11 cellular contexts compared by ENCODE assay signal in genomic region chr4:6938758-6939201, GRCh38. TPM values are rescaled to one million over a fixed set of nuclear protein-coding genes. Genes with fewer than 3 reads are reported as not detected.
DNase-seq lines count a peak whose midpoint lies in the region; ATAC-seq and TF ChIP-seq lines count a peak whose summit lies in the region.
"Had no signal": no experiment of that assay in that cellular context is flagged by ENCODE, and none has a peak within 500 bp of the region (broad histone marks: within the 10 kb centered on the region; RNA-seq: fewer than 3 reads in every experiment).

No MANE protein-coding gene starts in this region.

- H3K9me3 ChIP-seq in OCI-LY3 (ENCODE audit: insufficient read depth, low read length) (no peaks in the 10 kb centered on the region), testis (no peaks in the 10 kb centered on the region)
- no peaks in the 10 kb centered on the region for H3K9me3 ChIP-seq in CD8-positive, alpha-beta T cell (ENCODE audit: low read length)

- no peaks in the 10 kb centered on the region for H3K27me3 ChIP-seq in OCI-LY3 (ENCODE audit: low read depth, low read length)
- H3K27me3 ChIP-seq in testis: no peaks in the 10 kb centered on the region
- no peaks in the 10 kb centered on the region for H3K27me3 ChIP-seq in CD8-positive, alpha-beta T cell (ENCODE audit: insufficient read depth, low read length)

- peaks cover 80% of the 10 kb centered on the region for H3K4me1 Mint-ChIP-seq in endothelial cell (ENCODE audit: unreplicated experiment)
- H3K4me1 Mint-ChIP-seq in naive B cell: peaks cover 71 to 85% (median 78%) of the 10 kb centered on the region in 3 donors
- peaks cover 82% of the 10 kb centered on the region for H3K4me1 Mint-ChIP-seq in CD8-positive, alpha-beta T cell (ENCODE audit: low read depth)

- H3K27ac ChIP-seq in OCI-LY3 (ENCODE audit: low read length) (no peak overlapping the region), testis (no peak overlapping the region)
- H3K27ac ChIP-seq in CD8-positive, alpha-beta T cell (ENCODE audit: low read depth, low read length): no peak overlapping the region

- ATAC-seq in naive B cell (ENCODE audit: low read depth in 2 of 2) (no peak), GM18511 (IDR thresholded peaks at IDR 0.05; ENCODE audit: unreplicated experiment) (no peak), GM19324 (IDR thresholded peaks at IDR 0.05; ENCODE audit: low FRiP score, unreplicated experiment) (no peak)
- no peak for ATAC-seq in CD8-positive, alpha-beta T cell
- ATAC-seq: activated T-helper 17 cell treated with anti-CD3 and anti-CD28 coated beads, Interleukin-2, amount 50 U/mL, for 72 hours had no signal

- POLR2A ChIA-PET in CD8-positive, alpha-beta T cell (lab: Charles Lee): no interaction called here

- H3K79me2 ChIP-seq in OCI-LY3 (ENCODE audit: low read length): peaks cover 33% of the 10 kb centered on the region

- H3K4me1 ChIP-seq in OCI-LY3 (ENCODE audit: low read length): peaks cover 29% of the 10 kb centered on the region
- H3K4me1 ChIP-seq in testis: no peaks in the 10 kb centered on the region
- H3K4me1 ChIP-seq in CD8-positive, alpha-beta T cell (ENCODE audit: insufficient read depth, low read length): peaks cover 56% of the 10 kb centered on the region

- H3K4me2 ChIP-seq in OCI-LY3 (ENCODE audit: low read length): peak overlapping the region; percentile 28

- H3K9ac ChIP-seq in OCI-LY3 (ENCODE audit: low read length): no peak overlapping the region

- TF ChIP-seq POLR2A in testis (IDR thresholded peaks at IDR 0.05): no peak

- intact Hi-C loops in testis (cut with DNase I; ENCODE audit: low total_unique reads): no loop called here
- intact Hi-C loops in CD8-positive, alpha-beta T cell (cut with DNase I, micrococcal nuclease): no loop called here

- H3K36me3 ChIP-seq in OCI-LY3 (replicated peaks; ENCODE audit: low read depth, low read length) (peaks cover 8% of the 10 kb centered on the region), testis (ENCODE audit: low read depth, missing control alignments) (no peaks in the 10 kb centered on the region)
- no peaks in the 10 kb centered on the region for H3K36me3 ChIP-seq in CD8-positive, alpha-beta T cell (ENCODE audit: insufficient read depth, low read length)

- H3K27me3 Mint-ChIP-seq in endothelial cell (ENCODE audit: unreplicated experiment): peaks cover 2% of the 10 kb centered on the region
- no peaks in the 10 kb centered on the region for H3K27me3 Mint-ChIP-seq in naive B cell
- no peaks in the 10 kb centered on the region for H3K27me3 Mint-ChIP-seq in CD8-positive, alpha-beta T cell (ENCODE audit: low read depth)
- H3K27me3 Mint-ChIP-seq: activated T-helper 17 cell treated with anti-CD3 and anti-CD28 coated beads, Interleukin-2, amount 50 U/mL, for 72 hours had no signal

- peak overlapping the region; percentile 15 for H3K4me3 Mint-ChIP-seq in endothelial cell (ENCODE audit: unreplicated experiment)
- peak overlapping the region in 6 of 8 donors; percentile 15 to 49 (median 36) for H3K4me3 Mint-ChIP-seq in naive B cell
- no peak overlapping the region for H3K4me3 Mint-ChIP-seq in CD8-positive, alpha-beta T cell

- H3K4me3 ChIP-seq in OCI-LY3 (ENCODE audit: low read length): no peak overlapping the region
- no peak overlapping the region for H3K4me3 ChIP-seq in testis
- H3K4me3 ChIP-seq in CD8-positive, alpha-beta T cell (ENCODE audit: low read depth, low read length): no peak overlapping the region

- peak overlapping the region; percentile 64 for H3K27ac Mint-ChIP-seq in endothelial cell (ENCODE audit: unreplicated experiment)
- peak overlapping the region in 1 of 6 donors; percentile 12 for H3K27ac Mint-ChIP-seq in naive B cell
- H3K27ac Mint-ChIP-seq in CD8-positive, alpha-beta T cell: no peak overlapping the region

- CTCF ChIA-PET in CD8-positive, alpha-beta T cell (lab: Charles Lee): interaction anchor here (1.5 kb wide), 1 partner anchor 9 kb away, joined by 5 read pairs; no protein-coding TSS in a partner anchor

- peaks cover 48% of the 10 kb centered on the region for H4K20me1 ChIP-seq in OCI-LY3 (ENCODE audit: insufficient read depth, low read length)

- TF ChIP-seq CTCF in OCI-LY3 (IDR thresholded peaks at IDR 0.05; ENCODE audit: low read depth, low read length): no peak
- TF ChIP-seq CTCF in endothelial cell (IDR thresholded peaks at IDR 0.05; ENCODE audit: unreplicated experiment): no peak
- TF ChIP-seq CTCF in testis (IDR thresholded peaks at IDR 0.05): no peak
- no peak for TF ChIP-seq CTCF in CD8-positive, alpha-beta T cell (IDR thresholded peaks at IDR 0.05)

- H3K36me3 Mint-ChIP-seq in endothelial cell (ENCODE audit: low read depth, unreplicated experiment): peaks cover 13% of the 10 kb centered on the region
- peaks cover 8 to 11% of the 10 kb centered on the region in 2 donors for H3K36me3 Mint-ChIP-seq in naive B cell
- peaks cover 23% of the 10 kb centered on the region for H3K36me3 Mint-ChIP-seq in CD8-positive, alpha-beta T cell

- no peak overlapping the region for H2AFZ ChIP-seq in OCI-LY3 (ENCODE audit: low read depth, low read length)

- WGBS in testis, 2 donors: 69 to 92% methylated on average over 4 to 13 of the region's 16 CpGs

- DNase-seq in endothelial cell (ENCODE audit: low spot score) (no peak), naive B cell (no peak), testis (peak; percentile 22), NCI-H446 treated with DMSO at 0.1 percent for 48 hours (lab: John Stamatoyannopoulos, UW) (no peak)
- no peak for DNase-seq in CD8-positive, alpha-beta T cell
- DNase-seq: activated CD4-positive, alpha-beta T cell treated with anti-CD3 and anti-CD28 coated beads, Interleukin-2, amount 50 U/mL, for 48 hours; MM.1S had no signal

- no peaks in the 10 kb centered on the region for H3K9me3 Mint-ChIP-seq in endothelial cell (ENCODE audit: unreplicated experiment)
- peaks cover 0 to 8% (median 1%) of the 10 kb centered on the region in 7 donors for H3K9me3 Mint-ChIP-seq in naive B cell
- peaks cover 2% of the 10 kb centered on the region for H3K9me3 Mint-ChIP-seq in CD8-positive, alpha-beta T cell
- H3K9me3 Mint-ChIP-seq: activated T-helper 17 cell treated with anti-CD3 and anti-CD28 coated beads, Interleukin-2, amount 50 U/mL, for 72 hours had no signal

RNA-seq across cellular contexts. Expression of gene TBC1D14, which starts 29.2 kb away (rescaled TPM):
- 33.0 TPM for total RNA-seq in endothelial cell (ENCODE audit: unreplicated experiment)
- 10 to 100 TPM; 27.3 to 42.4 (median 33.8) TPM for polyA plus RNA-seq in naive B cell (ENCODE audit: low read depth in 6 of 6)
- total RNA-seq in testis: 10 to 100 TPM; 87.6 to 98.8 TPM
- 78.0 TPM for polyA plus RNA-seq in testis (ENCODE audit: insufficient read depth, low read depth, low replicate concordance)
- 10 to 100 TPM; 29.2 to 30.9 TPM for total RNA-seq in CD8-positive, alpha-beta T cell
